ENCODE assay signal across 12 cellular contexts in genomic region chr1:171668372-171668771, GRCh38. TPM values are rescaled to one million over a fixed set of nuclear protein-coding genes. Genes with fewer than 3 reads are reported as not detected.
"Had no signal": no experiment of that assay in that cellular context is flagged by ENCODE, and none has a peak within 500 bp of the region (broad histone marks: within the 10 kb centered on the region; RNA-seq: fewer than 3 reads in every experiment).

No MANE protein-coding gene starts in this region.

- H3K4me1 ChIP-seq: HAP-1 had no signal

- H3K9ac ChIP-seq: GM23248 had no signal

- FAIRE-seq: H1, H54 had no signal

- H3K4me2 ChIP-seq: GM23338 had no signal

- DNase-seq: GM23248, GOT3, H7, H9, HCEC 1CT, HFFc6 had no signal

- ATAC-seq: GM23338, HCT116 had no signal

- H2AFZ ChIP-seq: GM23248, GM23338 had no signal

- H3K36me3 ChIP-seq: HAP-1 had no signal

- H3K4me3 ChIP-seq: GM23248, GM23338, HAP-1 had no signal

- H3K9me3 ChIP-seq: HAP-1 had no signal

- H3K27ac ChIP-seq: GM23248 had no signal

RNA-seq across cellular contexts. Expression of gene MYOC, which starts 15.9 kb away (rescaled TPM):
- total RNA-seq: GM23248, GM23338, H1, H4, H7, H9 had no signal
- polyA plus RNA-seq: GM23248, GM23338, H1 had no signal

RNA-seq across cellular contexts. Expression of gene MYOCOS, which starts 46.3 kb away (rescaled TPM):
- total RNA-seq: GM23248, GM23338, H1, H4, H7, HFFc6 had no signal
- polyA plus RNA-seq: GM23248, GM23338, H1 had no signal
